In the genomic region with DNA sequence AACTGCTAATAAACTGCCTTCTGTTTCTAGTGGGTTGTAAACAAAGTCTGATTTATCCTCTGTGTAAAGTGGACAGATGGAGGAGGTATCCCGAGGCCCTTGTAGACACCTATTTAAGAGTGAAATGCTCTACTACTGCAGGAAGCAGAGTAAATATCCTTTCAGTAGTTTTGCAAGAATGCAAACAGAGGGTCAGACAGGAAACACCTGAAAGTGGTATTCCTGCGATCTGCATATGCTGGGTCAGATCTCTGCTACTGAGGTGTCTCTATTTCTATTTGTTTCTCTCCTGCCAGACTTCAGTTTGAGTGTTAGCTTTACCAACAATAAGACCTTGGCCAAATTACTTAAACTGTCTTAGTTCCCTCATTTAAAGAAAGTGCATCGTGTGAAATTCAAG, we compare ENCODE assay signal across 1 cellular context.
TF ChIP-seq lines count a peak whose summit lies in the region.

No MANE protein-coding gene starts in this region.

TF ChIP-seq in WTC11, 78 proteins besides CTCF, POLR2A, EP300 and RAD21 (continued from another document):
- TF ChIP-seq, protein P1, sequence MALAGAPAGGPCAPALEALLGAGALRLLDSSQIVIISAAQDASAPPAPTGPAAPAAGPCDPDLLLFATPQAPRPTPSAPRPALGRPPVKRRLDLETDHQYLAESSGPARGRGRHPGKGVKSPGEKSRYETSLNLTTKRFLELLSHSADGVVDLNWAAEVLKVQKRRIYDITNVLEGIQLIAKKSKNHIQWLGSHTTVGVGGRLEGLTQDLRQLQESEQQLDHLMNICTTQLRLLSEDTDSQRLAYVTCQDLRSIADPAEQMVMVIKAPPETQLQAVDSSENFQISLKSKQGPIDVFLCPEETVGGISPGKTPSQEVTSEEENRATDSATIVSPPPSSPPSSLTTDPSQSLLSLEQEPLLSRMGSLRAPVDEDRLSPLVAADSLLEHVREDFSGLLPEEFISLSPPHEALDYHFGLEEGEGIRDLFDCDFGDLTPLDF (CRISPR knock-in tag; IDR thresholded peaks at IDR 0.05) = no peak
